In the genomic region with DNA sequence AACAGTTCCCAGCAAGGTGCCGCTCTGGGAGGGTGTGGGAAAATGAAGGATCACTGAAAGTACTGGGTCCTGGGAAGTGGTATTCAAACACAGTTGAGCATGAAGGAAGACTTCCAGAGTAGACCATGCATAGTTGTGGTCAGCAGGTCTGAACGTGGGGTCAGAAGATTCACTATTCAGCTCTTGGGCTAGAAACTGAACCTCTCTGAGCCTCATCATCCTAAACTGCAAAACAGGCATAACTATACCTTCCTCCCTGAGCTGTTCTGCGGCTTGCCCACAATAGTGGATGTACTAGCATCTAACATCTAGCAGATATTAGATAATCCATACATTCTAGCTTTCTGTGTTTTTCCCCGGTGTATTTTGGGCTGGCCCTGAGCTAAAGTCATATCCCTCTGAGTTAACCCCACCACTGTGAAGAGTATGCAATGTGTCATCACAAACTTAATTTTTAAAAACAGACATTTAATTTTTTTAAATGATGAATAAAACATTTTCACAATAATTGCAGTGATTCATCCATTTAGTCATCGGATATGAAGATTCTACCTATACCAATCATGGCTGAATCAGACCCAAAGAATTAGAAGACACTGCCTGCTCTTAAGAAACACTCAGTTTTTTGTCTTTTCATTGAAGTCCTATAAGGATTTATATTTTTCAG, we compare ENCODE assay signal across 1 cellular context.
TF ChIP-seq lines count a peak whose summit lies in the region.

No MANE protein-coding gene starts in this region.

TF ChIP-seq in SK-N-SH, 30 proteins besides CTCF, POLR2A, EP300 and RAD21 (continued from another document):
- TF ChIP-seq TCF12 (IDR thresholded peaks at IDR 0.05) (peak; percentile 77), NFIC (IDR thresholded peaks at IDR 0.05; ENCODE audit: borderline replicate concordance) (no peak), RXRA (IDR thresholded peaks at IDR 0.05; ENCODE audit: borderline replicate concordance, low read depth) (0 out of 2 replicates have a peak, but pooled peaks have one; percentile 35), TEAD4 (IDR thresholded peaks at IDR 0.05; ENCODE audit: borderline replicate concordance, insufficient read depth) (peak; percentile 54; the same call in 1 of the 2 replicates), PBX3 (IDR thresholded peaks at IDR 0.05) (peak; percentile 43; the same call in 1 of the 2 replicates), FOSL2 (IDR thresholded peaks at IDR 0.05; ENCODE audit: borderline replicate concordance, low read depth) (peak; percentile 83; the same call in 1 of the 2 replicates), EZH2phosphoT487 (IDR thresholded peaks at IDR 0.05; ENCODE audit: borderline replicate concordance, low read depth) (no peak), IRF3 (IDR thresholded peaks at IDR 0.05; ENCODE audit: low read depth, low read length) (no peak), POLR2AphosphoS5 (IDR thresholded peaks at IDR 0.05; ENCODE audit: low read depth, low read length) (no peak), JUND (IDR thresholded peaks at IDR 0.05) (peak; percentile 82), NRF1 (IDR thresholded peaks at IDR 0.05; ENCODE audit: low read depth, low read length) (no peak)
- TF ChIP-seq, protein P1, sequence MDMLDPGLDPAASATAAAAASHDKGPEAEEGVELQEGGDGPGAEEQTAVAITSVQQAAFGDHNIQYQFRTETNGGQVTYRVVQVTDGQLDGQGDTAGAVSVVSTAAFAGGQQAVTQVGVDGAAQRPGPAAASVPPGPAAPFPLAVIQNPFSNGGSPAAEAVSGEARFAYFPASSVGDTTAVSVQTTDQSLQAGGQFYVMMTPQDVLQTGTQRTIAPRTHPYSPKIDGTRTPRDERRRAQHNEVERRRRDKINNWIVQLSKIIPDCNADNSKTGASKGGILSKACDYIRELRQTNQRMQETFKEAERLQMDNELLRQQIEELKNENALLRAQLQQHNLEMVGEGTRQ (IDR thresholded peaks at IDR 0.05; ENCODE audit: borderline replicate concordance, low read depth, low read length): no peak
TF ChIP-seq in SK-N-SH: peak in this region for 6.
